21 cellular contexts compared by ENCODE assay signal in genomic region chr10:14062528-14063260, GRCh38.
DNase-seq lines count a peak whose midpoint lies in the region; ATAC-seq, FAIRE-seq and TF ChIP-seq lines count a peak whose summit lies in the region.
"Had no signal": no experiment of that assay in that cellular context is flagged by ENCODE, and none has a peak within 500 bp of the region (broad histone marks: within the 10 kb centered on the region; RNA-seq: fewer than 3 reads in every experiment).

No MANE protein-coding gene starts in this region.

- H3K4me2 ChIP-seq in HepG2 (ENCODE audit: low read depth, low read length): no peak overlapping the region

- ATAC-seq in HepG2 (no peak), GM21619 (IDR thresholded peaks at IDR 0.05; ENCODE audit: unreplicated experiment) (no peak)
- ATAC-seq in activated CD4-positive, alpha-beta T cell treated with anti-CD3 and anti-CD28 coated beads for 36 hours: no peak

- WGBS in HepG2 (ENCODE audit: low lambda C conversion rate): 13% methylated on average over 10 of the region's 11 CpGs

- H3K9me3 ChIP-seq in HepG2 (ENCODE audit: low read length) (no peaks in the 10 kb centered on the region), kidney (ENCODE audit: control insufficient read depth in 1 of 2, low read length in 2 of 2) (no peaks in the 10 kb centered on the region), SJCRH30 (replicated peaks) (no peaks in the 10 kb centered on the region)
- H3K9me3 ChIP-seq: HAP-1 had no signal

- H3K36me3 ChIP-seq in HepG2 (replicated peaks in 1 of 2; ENCODE audit: control insufficient read depth in 1 of 2, insufficient read depth in 2 of 2, low read length in 2 of 2): no peaks in the 10 kb centered on the region
- no peaks in the 10 kb centered on the region for H3K36me3 ChIP-seq in kidney (ENCODE audit: control insufficient read depth in 1 of 2, insufficient read depth in 2 of 2, low read length in 2 of 2)
- H3K36me3 ChIP-seq in SJCRH30: no peaks in the 10 kb centered on the region
- H3K36me3 ChIP-seq: HAP-1 had no signal

- H2AFZ ChIP-seq in HepG2 (ENCODE audit: low read length): no peak overlapping the region

- TF ChIP-seq EP300 in HepG2 (IDR thresholded peaks at IDR 0.05; ENCODE audit: low read depth in 2 of 2, low read length in 2 of 2) (no peak), HepG2 (CRISPR knock-in tag; IDR thresholded peaks at IDR 0.05; ENCODE audit: borderline replicate concordance) (no peak)

- DNase-seq in ACHN (peak; percentile 4), MV-4-11 (lab: John Stamatoyannopoulos, UW) (peak; percentile 55), chondrocyte (ENCODE audit: low spot score) (no peak), HepG2 (ENCODE audit: low spot score) (no peak), kidney (no peak), SJCRH30 (no peak)
- no peak for DNase-seq in activated CD4-positive, alpha-beta T cell treated with anti-CD3 and anti-CD28 coated beads for 36 hours
- DNase-seq: activated CD4-positive, alpha-beta T cell treated with anti-CD3 and anti-CD28 coated beads for 1 hour; activated naive CD4-positive, alpha-beta T cell; DMS153; head of caudate nucleus; midbrain; NCI-H187 treated with DMSO at 0.1 percent for 48 hours; NCI-H446 treated with DMSO at 0.1 percent for 48 hours; OCI-M1; stimulated activated CD4-positive, alpha-beta T cell treated with anti-CD3 and anti-CD28 coated beads, Interleukin-15, amount 100 ng/mL, for 24 hours; stimulated activated naive CD4-positive, alpha-beta T cell; T-helper 9 cell had no signal

- in situ Hi-C loops in ACHN (cut with HindIII; ENCODE audit: low pct_ligation_motif_present, low pct_unique_long_range_greater_than_20kb, low sequenced_read_pairs): no loop called here
- in situ Hi-C loops in HepG2 (cut with HindIII; ENCODE audit: extremely low pct_ligation_motif_present, low pct_unique_long_range_greater_than_20kb): no loop called here

- H3K27me3 ChIP-seq in HepG2 (ENCODE audit: control insufficient read depth in 1 of 2, insufficient read depth in 2 of 2, low read length in 2 of 2) (peaks cover 0 to 19% of the 10 kb centered on the region in 2 experiments; a peak in 2 of 5 replicates), SJCRH30 (no peaks in the 10 kb centered on the region)

- H3K27me3 Mint-ChIP-seq in chondrocyte (ENCODE audit: low read depth): no peaks in the 10 kb centered on the region
- peaks cover 3% of the 10 kb centered on the region for H3K27me3 Mint-ChIP-seq in activated CD4-positive, alpha-beta T cell treated with anti-CD3 and anti-CD28 coated beads for 36 hours

- TF ChIP-seq RAD21 in HepG2 (CRISPR knock-in tag; IDR thresholded peaks at IDR 0.05): no peak

- H3K4me3 ChIP-seq in HepG2 (replicated peaks in 1 of 3; ENCODE audit: insufficient read depth in 1 of 3, low read depth in 2 of 3, low read length in 3 of 3) (no peak overlapping the region), kidney (ENCODE audit: low read length in 2 of 2) (no peak overlapping the region), SJCRH30 (no peak overlapping the region)
- H3K4me3 ChIP-seq: HAP-1 had no signal

- TF ChIP-seq CTCF in chondrocyte (IDR thresholded peaks at IDR 0.05) (no peak), HepG2 (CRISPR knock-in tag; IDR thresholded peaks at IDR 0.05) (no peak), kidney (IDR thresholded peaks at IDR 0.05; ENCODE audit: borderline replicate concordance, extremely low read depth, insufficient read depth) (no peak)

- no peaks in the 10 kb centered on the region for H3K79me2 ChIP-seq in HepG2 (ENCODE audit: insufficient read depth, low read length)

- H3K27ac Mint-ChIP-seq in chondrocyte (ENCODE audit: unreplicated experiment): peak overlapping the region; percentile 89
- no peak overlapping the region for H3K27ac Mint-ChIP-seq in activated CD4-positive, alpha-beta T cell treated with anti-CD3 and anti-CD28 coated beads for 36 hours

- intact Hi-C loops in HepG2 (cut with micrococcal nuclease; ENCODE audit: unreplicated experiment) (no loop called here), kidney (cut with DNase I) (no loop called here)
- intact Hi-C loops in activated CD4-positive, alpha-beta T cell treated with anti-CD3 and anti-CD28 coated beads for 36 hours (cut with DNase I, micrococcal nuclease): no loop called here

- H3K9ac ChIP-seq in HepG2 (ENCODE audit: insufficient read depth, low read depth, low read length): no peak overlapping the region
- H3K9ac ChIP-seq in kidney (ENCODE audit: low read length in 2 of 2): no peak overlapping the region

- no peak for FAIRE-seq in HepG2 (lab: Jason Lieb, UNC)
- FAIRE-seq in kidney (lab: Jason Lieb, UNC): no peak
- FAIRE-seq: endothelial cell of umbilical vein had no signal

- H4K20me1 ChIP-seq in HepG2 (ENCODE audit: insufficient read depth, low read length): no peaks in the 10 kb centered on the region

- H3K4me1 Mint-ChIP-seq in chondrocyte (ENCODE audit: low read depth): peaks cover 37% of the 10 kb centered on the region
- H3K4me1 Mint-ChIP-seq in activated CD4-positive, alpha-beta T cell treated with anti-CD3 and anti-CD28 coated beads for 36 hours: no peaks in the 10 kb centered on the region

- no peak overlapping the region for H3K27ac ChIP-seq in HepG2 (ENCODE audit: extremely low read length, insufficient read depth, low read length)
- no peak overlapping the region for H3K27ac ChIP-seq in kidney (ENCODE audit: low read depth in 2 of 2, low read length in 2 of 2)
- no peak overlapping the region for H3K27ac ChIP-seq in SJCRH30

- H3K4me3 Mint-ChIP-seq in chondrocyte (ENCODE audit: unreplicated experiment): no peak overlapping the region
- no peak overlapping the region for H3K4me3 Mint-ChIP-seq in activated CD4-positive, alpha-beta T cell treated with anti-CD3 and anti-CD28 coated beads for 36 hours

- H3K9me3 Mint-ChIP-seq in chondrocyte (ENCODE audit: low read depth): no peaks in the 10 kb centered on the region
- H3K9me3 Mint-ChIP-seq in activated CD4-positive, alpha-beta T cell treated with anti-CD3 and anti-CD28 coated beads for 36 hours (ENCODE audit: low read depth): peaks cover 6% of the 10 kb centered on the region

- peaks cover 6% of the 10 kb centered on the region for H3K36me3 Mint-ChIP-seq in chondrocyte (ENCODE audit: low read depth)
- no peaks in the 10 kb centered on the region for H3K36me3 Mint-ChIP-seq in activated CD4-positive, alpha-beta T cell treated with anti-CD3 and anti-CD28 coated beads for 36 hours (ENCODE audit: low read depth)

- CTCF ChIA-PET in HepG2 (lab: Yijun Ruan, JAX; ENCODE audit: low intra/inter-chr PET ratio, low total read pairs): no interaction called here
- CTCF ChIA-PET in activated CD4-positive, alpha-beta T cell treated with anti-CD3 and anti-CD28 coated beads for 36 hours (lab: Charles Lee): interaction anchor here (1.0 kb wide), 1 partner anchor 28 kb away, joined by 3 read pairs; no protein-coding TSS in a partner anchor

- no TSS peak for BruUV-seq in HepG2 (replicated peaks; lab: Mats Ljungman, UMichigan)

- no peak for TF ChIP-seq POLR2A in HepG2 (IDR thresholded peaks at IDR 0.05; ENCODE audit: insufficient read depth in 1 of 2, low read depth in 2 of 2, low read length in 2 of 2)

- POLR2A ChIA-PET in HepG2 (lab: Yijun Ruan, JAX): no interaction called here
- POLR2A ChIA-PET in activated CD4-positive, alpha-beta T cell treated with anti-CD3 and anti-CD28 coated beads for 36 hours (lab: Charles Lee): interaction anchor here (0.8 kb wide), 1 partner anchor 627 kb away, joined by 3 read pairs; no protein-coding TSS in a partner anchor

- H3K4me1 ChIP-seq in HepG2 (ENCODE audit: insufficient read depth, low read length) (no peaks in the 10 kb centered on the region), kidney (ENCODE audit: control insufficient read depth in 1 of 2, insufficient read depth in 1 of 2, low read depth in 1 of 2, low read length in 2 of 2) (no peaks in the 10 kb centered on the region), SJCRH30 (no peaks in the 10 kb centered on the region)

TF ChIP-seq in HepG2, 621 proteins besides CTCF, POLR2A, EP300 and RAD21:
- TF ChIP-seq ZNF557 (CRISPR knock-in tag; IDR thresholded peaks at IDR 0.05) (no peak), EZH2 (conservative IDR thresholded peaks at IDR 0.05; ENCODE audit: low read depth, low read length) (0 out of 2 replicates have a peak, but pooled peaks have one; percentile 60), BRD4 (CRISPR knock-in tag; IDR thresholded peaks at IDR 0.05) (no peak), ZBTB37 (CRISPR knock-in tag; IDR thresholded peaks at IDR 0.05) (no peak), ZFP36L1 (CRISPR knock-in tag; IDR thresholded peaks at IDR 0.05) (no peak)

Comparison
In these comparisons a context has a peak if more than half of its experiments do, and no peak if none do; other contexts are left out.
1. DNase-seq: peak in ACHN (single experiment) and MV-4-11 (single experiment); none in chondrocyte (single experiment), HepG2 (single experiment), activated CD4-positive, alpha-beta T cell treated with anti-CD3 and anti-CD28 coated beads for 36 hours (single experiment), kidney (single experiment) and SJCRH30 (0 of 2).